In genomic region chr9:37262410-37262809, GRCh38 we compare ENCODE assay signal across 10 cellular contexts.
DNase-seq lines count a peak whose midpoint lies in the region; ATAC-seq and TF ChIP-seq lines count a peak whose summit lies in the region.
"Had no signal": no experiment of that assay in that cellular context is flagged by ENCODE, and none has a peak within 500 bp of the region (broad histone marks: within the 10 kb centered on the region; RNA-seq: fewer than 3 reads in every experiment).

No MANE protein-coding gene starts in this region.

- H3K79me2 ChIP-seq in SK-N-SH (ENCODE audit: insufficient read depth) = no peaks in the 10 kb centered on the region

- CTCF ChIA-PET in SK-N-SH (lab: Yijun Ruan, JAX) = interaction anchor here (0.7 to 1.7 kb wide), 13 partner anchors 11 to 398 kb away, joined by 3 to 11 read pairs (median 4); partner anchors contain the start of gene ZCCHC7

- no peak for TF ChIP-seq POLR2A in gastroesophageal sphincter (IDR thresholded peaks at IDR 0.05)

- no peaks in the 10 kb centered on the region for H3K36me3 ChIP-seq in heart right ventricle
- peaks cover 0 to 3% of the 10 kb centered on the region in 2 experiments for H3K36me3 ChIP-seq in SK-N-SH (replicated peaks in 1 of 2; ENCODE audit: control insufficient read depth in 1 of 2, insufficient read depth in 2 of 2, low read length in 1 of 2)
- no peaks in the 10 kb centered on the region for H3K36me3 ChIP-seq in gastroesophageal sphincter

- H4K20me1 ChIP-seq in SK-N-SH (ENCODE audit: insufficient read depth) = no peaks in the 10 kb centered on the region

- no peak for TF ChIP-seq EP300 in SK-N-SH (IDR thresholded peaks at IDR 0.05; ENCODE audit: borderline replicate concordance in 1 of 2, low read depth in 1 of 2, low read length in 1 of 2)
- no peak for TF ChIP-seq EP300 in gastroesophageal sphincter (IDR thresholded peaks at IDR 0.05)

- POLR2A ChIA-PET in SK-N-SH (lab: Yijun Ruan, JAX) = no interaction called here

- H3K9ac ChIP-seq in SK-N-SH = no peak overlapping the region

- peak; percentile 87 for TF ChIP-seq RAD21 in SK-N-SH (IDR thresholded peaks at IDR 0.05; ENCODE audit: low read length)

- H3K4me1 Mint-ChIP-seq in type B pancreatic cell (ENCODE audit: unreplicated experiment) = no peaks in the 10 kb centered on the region

- no peaks in the 10 kb centered on the region for H3K36me3 Mint-ChIP-seq in type B pancreatic cell

- 72 to 74% methylated on average over 4 of the region's 4 CpGs for WGBS in heart right ventricle, 2 donors
- WGBS in SK-N-SH (ENCODE audit: low lambda C conversion rate) = 73% methylated on average over 4 of the region's 4 CpGs
- 68 to 70% methylated on average over 3 to 4 of the region's 4 CpGs for WGBS in gastroesophageal sphincter (ENCODE audit: low coverage in 1 of 2), 2 donors

- no peak overlapping the region for H3K27ac Mint-ChIP-seq in type B pancreatic cell
- H3K27ac Mint-ChIP-seq: dendritic cell treated with granulocyte-macrophage colony-stimulating factor and Interleukin-4, amounts not matched to agents 40 ng/mL and 50 ng/mL, for 4 days; T-cell had no signal

- H3K4me1 ChIP-seq in heart right ventricle (no peaks in the 10 kb centered on the region), SK-N-SH (ENCODE audit: control insufficient read depth in 1 of 2, insufficient read depth in 2 of 2, low read depth in 1 of 2, low read length in 1 of 2) (peaks cover 0 to 2% of the 10 kb centered on the region in 2 experiments; a peak in 1 of 4 replicates), gastroesophageal sphincter (no peaks in the 10 kb centered on the region)

- no peaks in the 10 kb centered on the region for H3K9me2 ChIP-seq in SK-N-SH

- H3K9me3 ChIP-seq in heart right ventricle (no peaks in the 10 kb centered on the region), SK-N-SH (no peaks in the 10 kb centered on the region), gastroesophageal sphincter (no peaks in the 10 kb centered on the region)

- no peak overlapping the region for H3K4me2 ChIP-seq in SK-N-SH

- intact Hi-C loops in heart right ventricle (cut with DNase I) (loop anchor here in 6 of 10 donors (5.0 to 10.0 kb wide), 3 partner anchors 268 to 390 kb away; no protein-coding TSS in a partner anchor), Right ventricle myocardium inferior (cut with DNase I) (no loop called here)

- TF ChIP-seq CTCF in heart right ventricle (IDR thresholded peaks at IDR 0.05) = peak in 7 of 9 donors; percentile 33 to 64 (median 50)
- peak; percentile 69 for TF ChIP-seq CTCF in SK-N-SH (IDR thresholded peaks at IDR 0.05)
- TF ChIP-seq CTCF in type B pancreatic cell (conservative IDR thresholded peaks at IDR 0.05) = peak; percentile 74
- TF ChIP-seq CTCF in gastroesophageal sphincter (IDR thresholded peaks at IDR 0.05) = peak in 1 of 4 experiments; percentile 9

- no peaks in the 10 kb centered on the region for H3K27me3 Mint-ChIP-seq in type B pancreatic cell
- H3K27me3 Mint-ChIP-seq: dendritic cell treated with granulocyte-macrophage colony-stimulating factor and Interleukin-4, amounts not matched to agents 40 ng/mL and 50 ng/mL, for 4 days; T-cell had no signal

- H3K4me3 ChIP-seq in heart right ventricle (no peak overlapping the region), SK-N-SH (ENCODE audit: low read depth in 2 of 2, low read length in 1 of 2) (no peak overlapping the region; a peak in 1 of 4 replicates), gastroesophageal sphincter (no peak overlapping the region)

- H3K9me3 Mint-ChIP-seq in type B pancreatic cell = no peaks in the 10 kb centered on the region
- H3K9me3 Mint-ChIP-seq: dendritic cell treated with granulocyte-macrophage colony-stimulating factor and Interleukin-4, amounts not matched to agents 40 ng/mL and 50 ng/mL, for 4 days; T-cell had no signal

- no peak overlapping the region for H3K4me3 Mint-ChIP-seq in type B pancreatic cell
- H3K4me3 Mint-ChIP-seq: dendritic cell treated with granulocyte-macrophage colony-stimulating factor and Interleukin-4, amounts not matched to agents 40 ng/mL and 50 ng/mL, for 4 days; T-cell had no signal

- H3K27ac ChIP-seq in heart right ventricle = no peak overlapping the region
- no peak overlapping the region for H3K27ac ChIP-seq in SK-N-SH (ENCODE audit: low read depth in 2 of 2, low read length in 1 of 2)
- no peak overlapping the region for H3K27ac ChIP-seq in gastroesophageal sphincter

- no peak overlapping the region for H2AFZ ChIP-seq in SK-N-SH (ENCODE audit: low read depth)

- ATAC-seq in heart right ventricle = no peak
- ATAC-seq in Right ventricle myocardium inferior = no peak
- no peak for ATAC-seq in gastroesophageal sphincter
- ATAC-seq in HG03460 (IDR thresholded peaks at IDR 0.05; ENCODE audit: unreplicated experiment) = no peak
- ATAC-seq: T-cell had no signal

- H3F3A ChIP-seq in SK-N-SH (replicated peaks; ENCODE audit: insufficient read depth) = peaks cover 9% of the 10 kb centered on the region

- DNase-seq in heart right ventricle (no peak), Right ventricle myocardium inferior (ENCODE audit: missing footprints) (no peak), SK-N-SH (peak; percentile 30), glomerular visceral epithelial cell (ENCODE audit: extremely low spot score) (peak; percentile 12), type B pancreatic cell (ENCODE audit: extremely low spot score, unreplicated experiment) (no peak), UCSD-AML1 (lab: John Stamatoyannopoulos, UW; ENCODE audit: unreplicated experiment) (no peak)
- DNase-seq: T-cell had no signal

- H3K27me3 ChIP-seq in heart right ventricle (no peaks in the 10 kb centered on the region), SK-N-SH (ENCODE audit: insufficient read depth) (no peaks in the 10 kb centered on the region), gastroesophageal sphincter (no peaks in the 10 kb centered on the region)

TF ChIP-seq in SK-N-SH, 30 proteins besides CTCF, POLR2A, EP300 and RAD21:
- TF ChIP-seq GATA2 (CRISPR knock-in tag; IDR thresholded peaks at IDR 0.05) (no peak), CHD2 (IDR thresholded peaks at IDR 0.05; ENCODE audit: low read length, partially characterized antibody) (peak; percentile 12), SMC3 (IDR thresholded peaks at IDR 0.05; ENCODE audit: low read depth, low read length) (peak; percentile 73)

Comparison
In these comparisons a context has a peak if more than half of its experiments do, and no peak if none do; other contexts are left out.
1. DNase-seq: peak in SK-N-SH (single experiment) and glomerular visceral epithelial cell (single experiment); none in heart right ventricle (0 of 2), Right ventricle myocardium inferior (single experiment), type B pancreatic cell (single experiment) and UCSD-AML1 (single experiment).